10 cellular contexts compared by ENCODE assay signal in the genomic region with DNA sequence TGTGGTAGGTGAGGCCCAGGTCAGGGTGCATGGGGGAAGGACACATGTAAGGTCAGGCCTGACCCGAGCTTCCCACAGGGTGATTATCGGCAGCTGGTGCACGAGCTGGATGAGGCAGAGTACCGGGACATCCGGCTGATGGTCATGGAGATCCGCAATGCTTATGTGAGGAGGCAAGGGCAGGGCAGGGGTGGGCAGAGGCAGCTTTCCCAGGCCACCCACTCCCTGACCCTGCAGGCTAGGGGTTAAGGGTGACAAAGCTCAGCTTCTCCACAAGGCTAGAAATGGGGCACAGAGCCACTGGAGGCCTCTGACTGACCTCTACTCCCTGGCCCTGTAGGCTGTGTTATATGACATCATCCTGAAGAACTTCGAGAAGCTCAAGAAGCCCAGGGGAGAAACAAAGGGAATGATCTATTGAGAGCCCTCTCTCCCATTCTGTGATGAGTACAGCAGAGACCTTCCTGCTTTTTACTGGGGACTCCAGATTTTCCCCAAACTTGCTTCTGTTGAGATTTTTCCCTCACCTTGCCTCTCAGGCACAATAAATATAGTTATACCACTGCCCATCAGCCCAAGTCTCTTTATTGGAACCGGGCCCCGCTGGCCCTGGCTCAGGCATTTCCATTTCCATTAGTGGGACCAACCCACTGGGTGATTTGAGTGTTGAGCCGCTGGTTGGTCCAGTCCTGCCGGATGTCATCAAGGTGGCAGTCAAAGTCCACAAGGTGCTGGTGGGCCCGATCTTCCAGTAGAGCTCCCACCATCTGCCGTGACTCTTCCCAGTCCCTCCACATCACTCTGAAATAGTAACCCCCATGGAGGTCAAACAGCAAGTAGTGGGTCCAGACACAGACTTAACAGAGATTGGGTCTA. TPM values are rescaled to one million over a fixed set of nuclear protein-coding genes. Genes with fewer than 3 reads are reported as not detected.
DNase-seq lines count a peak whose midpoint lies in the region; ATAC-seq and TF ChIP-seq lines count a peak whose summit lies in the region.
"Had no signal": no experiment of that assay in that cellular context is flagged by ENCODE, and none has a peak within 500 bp of the region (broad histone marks: within the 10 kb centered on the region; RNA-seq: fewer than 3 reads in every experiment).

No MANE protein-coding gene starts in this region.

- no peaks in the 10 kb centered on the region for H3K9me3 ChIP-seq in Panc1 (ENCODE audit: control insufficient read depth, insufficient read depth, low read depth, low read length)

- H3K4me1 ChIP-seq in Panc1 (ENCODE audit: control insufficient read depth, insufficient read depth, low read length): peaks cover 30% of the 10 kb centered on the region

- DNase-seq in activated T-cell treated with anti-CD3 and anti-CD28 coated beads, Interleukin-2, amount 50 U/mL, for 24 hours: no peak
- no peak for DNase-seq in activated T-cell treated with anti-CD3 and anti-CD28 coated beads for 4 hours
- DNase-seq in Panc1 (ENCODE audit: low read depth, low spot score): no peak
- no peak for DNase-seq in endothelial cell (ENCODE audit: low spot score)
- DNase-seq in dorsolateral prefrontal cortex: no peak
- DNase-seq in coronary artery (ENCODE audit: low spot score): no peak
- DNase-seq: islet precursor cell, NCI-H748 treated with DMSO at 0.1 percent for 48 hours had no signal

- intact Hi-C loops in Panc1 (cut with micrococcal nuclease; ENCODE audit: unreplicated experiment): no loop called here
- intact Hi-C loops in dorsolateral prefrontal cortex (cut with DNase I): loop anchor here in 1 of 2 donors (5.0 kb wide), 1 partner anchor 94 kb away; a partner anchor contains a TSS

- no peaks in the 10 kb centered on the region for H3K27me3 ChIP-seq in Panc1 (ENCODE audit: control insufficient read depth, insufficient read depth, low read length)
- H3K27me3 ChIP-seq in dorsolateral prefrontal cortex: no peaks in the 10 kb centered on the region

- in situ Hi-C loops in Panc1 (cut with HindIII; ENCODE audit: low pct_unique_long_range_greater_than_20kb, low sequenced_read_pairs): no loop called here

- ATAC-seq in Panc1 (no peak), GM21447 (IDR thresholded peaks at IDR 0.05; ENCODE audit: unreplicated experiment) (no peak)
- no peak for ATAC-seq in stimulated activated memory B cell treated with anti-CD40 and anti-IgM and Interleukin-4, amounts not matched to agents 10 μg/mL and 1 μg/mL and 100 μg/mL, for 72 hours

- H3K27ac ChIP-seq in Panc1 (ENCODE audit: low read length) (peak overlapping the region; percentile 62), dorsolateral prefrontal cortex (peak overlapping the region in 4 of 59 donors; percentile 5 to 39 (median 12)), coronary artery (peak overlapping the region in 1 of 2 donors; percentile 17)

- CTCF ChIA-PET in Panc1 (lab: Charles Lee): no interaction called here

- no peak overlapping the region for H3K4me3 ChIP-seq in Panc1 (ENCODE audit: low read depth in 2 of 2, low read length in 2 of 2)
- H3K4me3 ChIP-seq in dorsolateral prefrontal cortex: peak overlapping the region in 9 of 59 donors; percentile 74 to 98 (median 91)
- no peak overlapping the region for H3K4me3 ChIP-seq in coronary artery

- POLR2A ChIA-PET in Panc1 (lab: Charles Lee): interaction anchor here (0.5 kb wide), 1 partner anchor 298 kb away, joined by 3 read pairs; no protein-coding TSS in a partner anchor

- peak overlapping the region; percentile 98 for H3K4me3 Mint-ChIP-seq in activated T-cell treated with anti-CD3 and anti-CD28 coated beads, Interleukin-2, amount 50 U/mL, for 24 hours
- peak overlapping the region; percentile 56 for H3K4me3 Mint-ChIP-seq in endothelial cell (ENCODE audit: unreplicated experiment)
- H3K4me3 Mint-ChIP-seq in stimulated activated memory B cell treated with anti-CD40 and anti-IgM and Interleukin-4, amounts not matched to agents 10 μg/mL and 1 μg/mL and 100 μg/mL, for 72 hours: peak overlapping the region; percentile 59

- BruUV-seq in Panc1 (replicated peaks; lab: Mats Ljungman, UMichigan): TSS peak; percentile 97

- H3K36me3 Mint-ChIP-seq in activated T-cell treated with anti-CD3 and anti-CD28 coated beads, Interleukin-2, amount 50 U/mL, for 24 hours (ENCODE audit: low read depth): peaks cover 68% of the 10 kb centered on the region
- peaks cover 25% of the 10 kb centered on the region for H3K36me3 Mint-ChIP-seq in endothelial cell (ENCODE audit: low read depth, unreplicated experiment)
- peaks cover 36% of the 10 kb centered on the region for H3K36me3 Mint-ChIP-seq in stimulated activated memory B cell treated with anti-CD40 and anti-IgM and Interleukin-4, amounts not matched to agents 10 μg/mL and 1 μg/mL and 100 μg/mL, for 72 hours

- no peaks in the 10 kb centered on the region; the same call in 1 of the 2 replicates for H3K36me3 ChIP-seq in Panc1 (ENCODE audit: control insufficient read depth, insufficient read depth, low read length)

- peak overlapping the region; percentile 79 for H3K27ac Mint-ChIP-seq in activated T-cell treated with anti-CD3 and anti-CD28 coated beads, Interleukin-2, amount 50 U/mL, for 24 hours
- H3K27ac Mint-ChIP-seq in endothelial cell (ENCODE audit: unreplicated experiment): no peak overlapping the region
- peak overlapping the region; percentile 7 for H3K27ac Mint-ChIP-seq in stimulated activated memory B cell treated with anti-CD40 and anti-IgM and Interleukin-4, amounts not matched to agents 10 μg/mL and 1 μg/mL and 100 μg/mL, for 72 hours

- H3K9me3 Mint-ChIP-seq in activated T-cell treated with anti-CD3 and anti-CD28 coated beads, Interleukin-2, amount 50 U/mL, for 24 hours: no peaks in the 10 kb centered on the region
- H3K9me3 Mint-ChIP-seq in endothelial cell (ENCODE audit: unreplicated experiment): no peaks in the 10 kb centered on the region
- no peaks in the 10 kb centered on the region for H3K9me3 Mint-ChIP-seq in stimulated activated memory B cell treated with anti-CD40 and anti-IgM and Interleukin-4, amounts not matched to agents 10 μg/mL and 1 μg/mL and 100 μg/mL, for 72 hours

- TF ChIP-seq CTCF in Panc1 (IDR thresholded peaks at IDR 0.05): no peak
- no peak for TF ChIP-seq CTCF in endothelial cell (IDR thresholded peaks at IDR 0.05; ENCODE audit: unreplicated experiment)
- no peak for TF ChIP-seq CTCF in dorsolateral prefrontal cortex (IDR thresholded peaks at IDR 0.05 in 54 of 56, conservative IDR thresholded peaks at IDR 0.05 in 2 of 56; ENCODE audit: low read depth in 1 of 56, partially characterized antibody in 56 of 56)
- TF ChIP-seq CTCF in coronary artery (IDR thresholded peaks at IDR 0.05): no peak

- peaks cover 60% of the 10 kb centered on the region for H3K4me1 Mint-ChIP-seq in activated T-cell treated with anti-CD3 and anti-CD28 coated beads, Interleukin-2, amount 50 U/mL, for 24 hours (ENCODE audit: low read depth)
- H3K4me1 Mint-ChIP-seq in endothelial cell (ENCODE audit: unreplicated experiment): peaks cover 16% of the 10 kb centered on the region
- peaks cover 54% of the 10 kb centered on the region for H3K4me1 Mint-ChIP-seq in stimulated activated memory B cell treated with anti-CD40 and anti-IgM and Interleukin-4, amounts not matched to agents 10 μg/mL and 1 μg/mL and 100 μg/mL, for 72 hours

- H3K27me3 Mint-ChIP-seq in activated T-cell treated with anti-CD3 and anti-CD28 coated beads, Interleukin-2, amount 50 U/mL, for 24 hours: no peaks in the 10 kb centered on the region
- H3K27me3 Mint-ChIP-seq in endothelial cell (ENCODE audit: unreplicated experiment): peaks cover 9% of the 10 kb centered on the region
- no peaks in the 10 kb centered on the region for H3K27me3 Mint-ChIP-seq in stimulated activated memory B cell treated with anti-CD40 and anti-IgM and Interleukin-4, amounts not matched to agents 10 μg/mL and 1 μg/mL and 100 μg/mL, for 72 hours

RNA-seq across cellular contexts. Expression of a gene that starts 2.6 kb away (rescaled TPM):
- total RNA-seq in Panc1 (2021; ENCODE audit: unreplicated experiment): 130 TPM
- polyA plus RNA-seq in Panc1 (2012; ENCODE audit: insufficient read length): 132 TPM
- 43.6 TPM for total RNA-seq in endothelial cell (ENCODE audit: unreplicated experiment)
- 10 to 100 TPM; 36.4 to 74.9 (median 51.1) TPM for total RNA-seq in dorsolateral prefrontal cortex

RNA-seq across cellular contexts. Expression of a gene that starts 2.8 kb away (rescaled TPM):
- 42.5 TPM for total RNA-seq in Panc1 (2021; ENCODE audit: unreplicated experiment)
- polyA plus RNA-seq in Panc1 (2012; ENCODE audit: insufficient read length): 45.0 TPM
- 16.7 TPM for total RNA-seq in endothelial cell (ENCODE audit: unreplicated experiment)
- 10 to 100 TPM; 11.7 to 41.5 (median 24.6) TPM for total RNA-seq in dorsolateral prefrontal cortex

RNA-seq across cellular contexts. Expression of a gene that starts 7.8 kb away (rescaled TPM):
- total RNA-seq in Panc1 (2021; ENCODE audit: unreplicated experiment) (188 TPM), endothelial cell (ENCODE audit: unreplicated experiment) (73.6 TPM), dorsolateral prefrontal cortex (10 to 100 TPM; 34.3 to 88.4 (median 49.8) TPM)
- 190 TPM for polyA plus RNA-seq in Panc1 (2012; ENCODE audit: insufficient read length)

RNA-seq across cellular contexts. Expression of a gene that starts 8.2 kb away (rescaled TPM):
- total RNA-seq in Panc1 (2021; ENCODE audit: unreplicated experiment) (0.46 TPM), endothelial cell (ENCODE audit: unreplicated experiment) (0.59 TPM), dorsolateral prefrontal cortex (1 to 10 TPM in 41 of 120 experiments, under 1 TPM in 36, not detected in 43; 0.35 to 3.0 (median 1.0) TPM)
- not detected for polyA plus RNA-seq in Panc1 (2012; ENCODE audit: insufficient read length)

RNA-seq across cellular contexts. Expression of a gene that starts 8.7 kb away (rescaled TPM):
- total RNA-seq in Panc1 (2021; ENCODE audit: unreplicated experiment): 48.6 TPM
- 35.4 TPM for polyA plus RNA-seq in Panc1 (2012; ENCODE audit: insufficient read length)
- 90.2 TPM for total RNA-seq in endothelial cell (ENCODE audit: unreplicated experiment)
- 10 to 100 TPM; 30.4 to 89.6 (median 50.6) TPM for total RNA-seq in dorsolateral prefrontal cortex
